ENCODE assay signal across 3 cellular contexts in the genomic region with DNA sequence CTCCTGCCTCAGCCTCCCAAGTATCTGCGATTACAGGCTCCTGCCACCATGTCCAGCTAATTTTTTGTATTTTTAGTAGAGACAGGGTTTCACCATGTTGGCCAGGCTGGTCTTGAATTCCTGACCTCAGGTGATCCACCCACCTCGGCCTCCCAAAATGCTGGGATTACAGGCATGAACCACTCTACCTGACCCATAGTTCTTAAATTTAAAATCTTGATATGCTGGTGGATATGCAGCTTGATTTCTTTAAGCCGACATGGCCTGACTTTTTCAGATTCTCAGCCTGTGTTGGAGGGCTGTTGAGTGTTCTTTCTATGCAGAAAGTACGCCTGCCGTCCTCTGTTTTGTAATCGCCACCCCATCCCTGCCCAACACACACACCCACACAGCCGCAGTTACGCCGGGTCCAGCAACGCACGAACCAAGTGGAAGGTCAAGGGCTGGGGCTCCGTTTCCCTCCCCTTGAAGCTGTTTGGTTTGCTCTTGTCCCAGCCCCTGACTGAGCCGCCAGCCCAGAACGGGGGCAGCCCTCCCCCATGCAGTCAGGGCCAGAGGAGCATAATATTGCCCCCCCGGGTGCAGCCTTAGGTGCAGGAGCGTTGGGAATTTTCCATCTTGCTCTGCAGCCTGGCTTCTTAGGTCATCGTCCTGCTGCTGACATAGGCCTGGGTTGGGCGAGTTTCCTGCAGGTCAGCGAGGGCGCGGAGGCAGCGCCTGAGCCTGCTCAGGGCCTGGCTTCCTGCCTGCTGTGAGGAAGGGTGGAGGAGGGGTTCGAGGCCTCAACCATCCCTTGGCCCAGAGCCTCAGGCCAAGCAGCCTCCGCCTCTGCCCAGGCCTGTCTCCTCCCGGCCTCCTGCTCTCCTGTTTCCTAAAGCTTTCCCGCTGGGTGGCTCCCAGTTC.
TF ChIP-seq lines count a peak whose summit lies in the region.

No MANE protein-coding gene starts in this region.

TF ChIP-seq in SK-N-SH, 30 proteins besides CTCF, POLR2A, EP300 and RAD21:
- TF ChIP-seq NFIC (IDR thresholded peaks at IDR 0.05; ENCODE audit: borderline replicate concordance) (0 out of 2 replicates have a peak, but pooled peaks have one; percentile 9), MAX (IDR thresholded peaks at IDR 0.05; ENCODE audit: low read depth) (no peak)

TF ChIP-seq in SK-N-SH treated with all-trans-retinoic acid at 6 μM for 48 hours, 23 proteins besides CTCF, POLR2A, EP300 and RAD21:
- TF ChIP-seq SNAI2 (CRISPR knock-in tag; IDR thresholded peaks at IDR 0.05): no peak
- TF ChIP-seq ZNF8 (CRISPR knock-in tag; IDR thresholded peaks at IDR 0.05): no peak
- no peak for TF ChIP-seq ISL1 (CRISPR knock-in tag; IDR thresholded peaks at IDR 0.05)
- TF ChIP-seq, protein P1, sequence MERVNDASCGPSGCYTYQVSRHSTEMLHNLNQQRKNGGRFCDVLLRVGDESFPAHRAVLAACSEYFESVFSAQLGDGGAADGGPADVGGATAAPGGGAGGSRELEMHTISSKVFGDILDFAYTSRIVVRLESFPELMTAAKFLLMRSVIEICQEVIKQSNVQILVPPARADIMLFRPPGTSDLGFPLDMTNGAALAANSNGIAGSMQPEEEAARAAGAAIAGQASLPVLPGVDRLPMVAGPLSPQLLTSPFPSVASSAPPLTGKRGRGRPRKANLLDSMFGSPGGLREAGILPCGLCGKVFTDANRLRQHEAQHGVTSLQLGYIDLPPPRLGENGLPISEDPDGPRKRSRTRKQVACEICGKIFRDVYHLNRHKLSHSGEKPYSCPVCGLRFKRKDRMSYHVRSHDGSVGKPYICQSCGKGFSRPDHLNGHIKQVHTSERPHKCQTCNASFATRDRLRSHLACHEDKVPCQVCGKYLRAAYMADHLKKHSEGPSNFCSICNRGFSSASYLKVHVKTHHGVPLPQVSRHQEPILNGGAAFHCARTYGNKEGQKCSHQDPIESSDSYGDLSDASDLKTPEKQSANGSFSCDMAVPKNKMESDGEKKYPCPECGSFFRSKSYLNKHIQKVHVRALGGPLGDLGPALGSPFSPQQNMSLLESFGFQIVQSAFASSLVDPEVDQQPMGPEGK (CRISPR knock-in tag; IDR thresholded peaks at IDR 0.05; ENCODE audit: borderline replicate concordance): no peak
- TF ChIP-seq ZC3H10 (CRISPR knock-in tag; IDR thresholded peaks at IDR 0.05): no peak
- TF ChIP-seq ZNF70 (CRISPR knock-in tag; IDR thresholded peaks at IDR 0.05): no peak
- TF ChIP-seq, protein P2, sequence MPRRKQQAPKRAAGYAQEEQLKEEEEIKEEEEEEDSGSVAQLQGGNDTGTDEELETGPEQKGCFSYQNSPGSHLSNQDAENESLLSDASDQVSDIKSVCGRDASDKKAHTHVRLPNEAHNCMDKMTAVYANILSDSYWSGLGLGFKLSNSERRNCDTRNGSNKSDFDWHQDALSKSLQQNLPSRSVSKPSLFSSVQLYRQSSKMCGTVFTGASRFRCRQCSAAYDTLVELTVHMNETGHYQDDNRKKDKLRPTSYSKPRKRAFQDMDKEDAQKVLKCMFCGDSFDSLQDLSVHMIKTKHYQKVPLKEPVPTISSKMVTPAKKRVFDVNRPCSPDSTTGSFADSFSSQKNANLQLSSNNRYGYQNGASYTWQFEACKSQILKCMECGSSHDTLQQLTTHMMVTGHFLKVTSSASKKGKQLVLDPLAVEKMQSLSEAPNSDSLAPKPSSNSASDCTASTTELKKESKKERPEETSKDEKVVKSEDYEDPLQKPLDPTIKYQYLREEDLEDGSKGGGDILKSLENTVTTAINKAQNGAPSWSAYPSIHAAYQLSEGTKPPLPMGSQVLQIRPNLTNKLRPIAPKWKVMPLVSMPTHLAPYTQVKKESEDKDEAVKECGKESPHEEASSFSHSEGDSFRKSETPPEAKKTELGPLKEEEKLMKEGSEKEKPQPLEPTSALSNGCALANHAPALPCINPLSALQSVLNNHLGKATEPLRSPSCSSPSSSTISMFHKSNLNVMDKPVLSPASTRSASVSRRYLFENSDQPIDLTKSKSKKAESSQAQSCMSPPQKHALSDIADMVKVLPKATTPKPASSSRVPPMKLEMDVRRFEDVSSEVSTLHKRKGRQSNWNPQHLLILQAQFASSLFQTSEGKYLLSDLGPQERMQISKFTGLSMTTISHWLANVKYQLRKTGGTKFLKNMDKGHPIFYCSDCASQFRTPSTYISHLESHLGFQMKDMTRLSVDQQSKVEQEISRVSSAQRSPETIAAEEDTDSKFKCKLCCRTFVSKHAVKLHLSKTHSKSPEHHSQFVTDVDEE (CRISPR knock-in tag; IDR thresholded peaks at IDR 0.05): no peak
- TF ChIP-seq OSR1 (CRISPR knock-in tag; IDR thresholded peaks at IDR 0.05): no peak
- TF ChIP-seq ZNF565 (CRISPR knock-in tag; conservative IDR thresholded peaks at IDR 0.05; ENCODE audit: low read depth): no peak

TF ChIP-seq in HepG2, 621 proteins besides CTCF, POLR2A, EP300 and RAD21 (continued from another document and continues in another):
- TF ChIP-seq, protein P3, sequence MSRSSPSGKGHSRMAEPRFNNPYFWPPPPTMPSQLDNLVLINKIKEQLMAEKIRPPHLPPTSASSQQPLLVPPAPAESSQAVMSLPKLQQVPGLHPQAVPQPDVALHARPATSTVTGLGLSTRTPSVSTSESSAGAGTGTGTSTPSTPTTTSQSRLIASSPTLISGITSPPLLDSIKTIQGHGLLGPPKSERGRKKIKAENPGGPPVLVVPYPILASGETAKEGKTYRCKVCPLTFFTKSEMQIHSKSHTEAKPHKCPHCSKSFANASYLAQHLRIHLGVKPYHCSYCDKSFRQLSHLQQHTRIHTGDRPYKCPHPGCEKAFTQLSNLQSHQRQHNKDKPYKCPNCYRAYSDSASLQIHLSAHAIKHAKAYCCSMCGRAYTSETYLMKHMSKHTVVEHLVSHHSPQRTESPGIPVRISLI (CRISPR knock-in tag; IDR thresholded peaks at IDR 0.05; ENCODE audit: borderline replicate concordance): peak; percentile 91
- no peak for TF ChIP-seq ZNF746 (CRISPR knock-in tag; IDR thresholded peaks at IDR 0.05)
- peak; percentile 45 for TF ChIP-seq ZBTB49 (CRISPR knock-in tag; IDR thresholded peaks at IDR 0.05; ENCODE audit: borderline replicate concordance)
- TF ChIP-seq ZNF446 (CRISPR knock-in tag; IDR thresholded peaks at IDR 0.05): no peak
- TF ChIP-seq GABPB1 (CRISPR knock-in tag; IDR thresholded peaks at IDR 0.05): peak; percentile 92
- TF ChIP-seq PPARG (CRISPR knock-in tag; conservative IDR thresholded peaks at IDR 0.05): peak; percentile 93
- peak; percentile 49; the same call in 1 of the 2 replicates for TF ChIP-seq RFX5 (IDR thresholded peaks at IDR 0.05; ENCODE audit: low read depth, low read length)
- TF ChIP-seq, protein P4, sequence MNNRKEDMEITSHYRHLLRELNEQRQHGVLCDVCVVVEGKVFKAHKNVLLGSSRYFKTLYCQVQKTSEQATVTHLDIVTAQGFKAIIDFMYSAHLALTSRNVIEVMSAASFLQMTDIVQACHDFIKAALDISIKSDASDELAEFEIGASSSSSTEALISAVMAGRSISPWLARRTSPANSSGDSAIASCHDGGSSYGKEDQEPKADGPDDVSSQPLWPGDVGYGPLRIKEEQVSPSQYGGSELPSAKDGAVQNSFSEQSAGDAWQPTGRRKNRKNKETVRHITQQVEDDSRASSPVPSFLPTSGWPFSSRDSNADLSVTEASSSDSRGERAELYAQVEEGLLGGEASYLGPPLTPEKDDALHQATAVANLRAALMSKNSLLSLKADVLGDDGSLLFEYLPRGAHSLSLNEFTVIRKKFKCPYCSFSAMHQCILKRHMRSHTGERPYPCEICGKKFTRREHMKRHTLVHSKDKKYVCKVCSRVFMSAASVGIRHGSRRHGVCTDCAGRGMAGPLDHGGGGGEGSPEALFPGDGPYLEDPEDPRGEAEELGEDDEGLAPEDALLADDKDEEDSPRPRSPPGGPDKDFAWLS (CRISPR knock-in tag; IDR thresholded peaks at IDR 0.05; ENCODE audit: borderline replicate concordance): peak; percentile 99
- peak; percentile 96 for TF ChIP-seq ZNF235 (CRISPR knock-in tag; IDR thresholded peaks at IDR 0.05; ENCODE audit: borderline replicate concordance)
- peak; percentile 97 for TF ChIP-seq ZNF510 (CRISPR knock-in tag; IDR thresholded peaks at IDR 0.05; ENCODE audit: low read depth)
- TF ChIP-seq SUZ12 (IDR thresholded peaks at IDR 0.05; ENCODE audit: low read depth, low read length): no peak
- no peak for TF ChIP-seq ZNF709 (CRISPR knock-in tag; IDR thresholded peaks at IDR 0.05)
- TF ChIP-seq IKZF1 (IDR thresholded peaks at IDR 0.05): no peak
- TF ChIP-seq FOXK1 (CRISPR knock-in tag; IDR thresholded peaks at IDR 0.05; ENCODE audit: borderline replicate concordance, low read depth): peak; percentile 97
- TF ChIP-seq KLF13 (CRISPR knock-in tag; IDR thresholded peaks at IDR 0.05): peak; percentile 39
- no peak for TF ChIP-seq ZFYVE20 (CRISPR knock-in tag; IDR thresholded peaks at IDR 0.05; ENCODE audit: borderline replicate concordance, low read depth)
- peak; percentile 96 for TF ChIP-seq MED13 (CRISPR knock-in tag; IDR thresholded peaks at IDR 0.05)
- TF ChIP-seq, protein P5, sequence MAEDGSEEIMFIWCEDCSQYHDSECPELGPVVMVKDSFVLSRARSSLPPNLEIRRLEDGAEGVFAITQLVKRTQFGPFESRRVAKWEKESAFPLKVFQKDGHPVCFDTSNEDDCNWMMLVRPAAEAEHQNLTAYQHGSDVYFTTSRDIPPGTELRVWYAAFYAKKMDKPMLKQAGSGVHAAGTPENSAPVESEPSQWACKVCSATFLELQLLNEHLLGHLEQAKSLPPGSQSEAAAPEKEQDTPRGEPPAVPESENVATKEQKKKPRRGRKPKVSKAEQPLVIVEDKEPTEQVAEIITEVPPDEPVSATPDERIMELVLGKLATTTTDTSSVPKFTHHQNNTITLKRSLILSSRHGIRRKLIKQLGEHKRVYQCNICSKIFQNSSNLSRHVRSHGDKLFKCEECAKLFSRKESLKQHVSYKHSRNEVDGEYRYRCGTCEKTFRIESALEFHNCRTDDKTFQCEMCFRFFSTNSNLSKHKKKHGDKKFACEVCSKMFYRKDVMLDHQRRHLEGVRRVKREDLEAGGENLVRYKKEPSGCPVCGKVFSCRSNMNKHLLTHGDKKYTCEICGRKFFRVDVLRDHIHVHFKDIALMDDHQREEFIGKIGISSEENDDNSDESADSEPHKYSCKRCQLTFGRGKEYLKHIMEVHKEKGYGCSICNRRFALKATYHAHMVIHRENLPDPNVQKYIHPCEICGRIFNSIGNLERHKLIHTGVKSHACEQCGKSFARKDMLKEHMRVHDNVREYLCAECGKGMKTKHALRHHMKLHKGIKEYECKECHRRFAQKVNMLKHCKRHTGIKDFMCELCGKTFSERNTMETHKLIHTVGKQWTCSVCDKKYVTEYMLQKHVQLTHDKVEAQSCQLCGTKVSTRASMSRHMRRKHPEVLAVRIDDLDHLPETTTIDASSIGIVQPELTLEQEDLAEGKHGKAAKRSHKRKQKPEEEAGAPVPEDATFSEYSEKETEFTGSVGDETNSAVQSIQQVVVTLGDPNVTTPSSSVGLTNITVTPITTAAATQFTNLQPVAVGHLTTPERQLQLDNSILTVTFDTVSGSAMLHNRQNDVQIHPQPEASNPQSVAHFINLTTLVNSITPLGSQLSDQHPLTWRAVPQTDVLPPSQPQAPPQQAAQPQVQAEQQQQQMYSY (CRISPR knock-in tag; IDR thresholded peaks at IDR 0.05): peak; percentile 60; the same call in 1 of the 2 replicates
- TF ChIP-seq ZNF891 (CRISPR knock-in tag; IDR thresholded peaks at IDR 0.05): no peak
- TF ChIP-seq MTA3 (CRISPR knock-in tag; IDR thresholded peaks at IDR 0.05): 0 out of 2 replicates have a peak, but pooled peaks have one; percentile 77
- no peak for TF ChIP-seq ZNF724P (CRISPR knock-in tag; IDR thresholded peaks at IDR 0.05; ENCODE audit: borderline replicate concordance)
- no peak for TF ChIP-seq USF2 (IDR thresholded peaks at IDR 0.05; ENCODE audit: low read depth, low read length)
- TF ChIP-seq USF2 (CRISPR knock-in tag; IDR thresholded peaks at IDR 0.05; ENCODE audit: borderline replicate concordance): no peak
- peak; percentile 100 for TF ChIP-seq MIER3 (CRISPR knock-in tag; IDR thresholded peaks at IDR 0.05; ENCODE audit: borderline replicate concordance)
- TF ChIP-seq, protein P6, sequence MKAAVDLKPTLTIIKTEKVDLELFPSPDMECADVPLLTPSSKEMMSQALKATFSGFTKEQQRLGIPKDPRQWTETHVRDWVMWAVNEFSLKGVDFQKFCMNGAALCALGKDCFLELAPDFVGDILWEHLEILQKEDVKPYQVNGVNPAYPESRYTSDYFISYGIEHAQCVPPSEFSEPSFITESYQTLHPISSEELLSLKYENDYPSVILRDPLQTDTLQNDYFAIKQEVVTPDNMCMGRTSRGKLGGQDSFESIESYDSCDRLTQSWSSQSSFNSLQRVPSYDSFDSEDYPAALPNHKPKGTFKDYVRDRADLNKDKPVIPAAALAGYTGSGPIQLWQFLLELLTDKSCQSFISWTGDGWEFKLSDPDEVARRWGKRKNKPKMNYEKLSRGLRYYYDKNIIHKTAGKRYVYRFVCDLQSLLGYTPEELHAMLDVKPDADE (CRISPR knock-in tag; IDR thresholded peaks at IDR 0.05): peak; percentile 36; the same call in 1 of the 2 replicates
- peak; percentile 92; the same call in 1 of the 2 replicates for TF ChIP-seq ZNF839 (CRISPR knock-in tag; IDR thresholded peaks at IDR 0.05; ENCODE audit: borderline replicate concordance)
- TF ChIP-seq ZMAT3 (CRISPR knock-in tag; conservative IDR thresholded peaks at IDR 0.05): no peak
